In the genomic region with DNA sequence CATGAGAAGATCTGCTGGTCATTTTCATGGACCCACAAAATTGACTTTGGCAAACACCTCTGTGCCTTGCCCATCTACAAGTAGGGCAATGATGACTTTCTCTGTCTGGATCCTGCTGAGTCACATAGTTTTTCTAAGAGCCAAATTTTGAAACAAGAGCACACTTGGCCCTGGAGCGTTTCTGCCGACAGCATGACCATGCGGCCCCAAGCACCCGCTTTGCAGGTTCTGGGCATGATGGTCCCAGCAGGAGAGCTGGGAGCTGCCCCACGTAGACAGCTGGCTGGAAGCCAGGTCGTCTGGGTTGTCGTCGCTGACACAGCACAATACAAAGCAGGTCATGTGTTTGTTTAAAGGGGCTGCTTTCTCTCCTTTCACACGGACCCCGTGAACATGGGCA, we compare ENCODE assay signal across 15 cellular contexts.
DNase-seq lines count a peak whose midpoint lies in the region; ATAC-seq, FAIRE-seq and TF ChIP-seq lines count a peak whose summit lies in the region.
"Had no signal": no experiment of that assay in that cellular context is flagged by ENCODE, and none has a peak within 500 bp of the region (broad histone marks: within the 10 kb centered on the region; RNA-seq: fewer than 3 reads in every experiment).

No MANE protein-coding gene starts in this region.

- H3K9me1 ChIP-seq in IMR-90 (ENCODE audit: insufficient read depth, low read length), result peaks cover 13% of the 10 kb centered on the region; the same call in 1 of the 2 replicates

- H4K20me1 ChIP-seq in IMR-90 (ENCODE audit: insufficient read depth, low read length), result no peaks in the 10 kb centered on the region

- no peak overlapping the region for H2BK120ac ChIP-seq in IMR-90 (ENCODE audit: low read depth, low read length)

- H3K4me1 Mint-ChIP-seq in CD4-positive, alpha-beta T cell (ENCODE audit: low read depth), result no peaks in the 10 kb centered on the region

- no peak overlapping the region for H3K9ac ChIP-seq in IMR-90 (ENCODE audit: low read depth, low read length)

- CTCF ChIA-PET in IMR-90 (lab: Yijun Ruan, JAX), result no interaction called here
- CTCF ChIA-PET in CD4-positive, alpha-beta T cell (lab: Charles Lee), result no interaction called here

- no peak overlapping the region for H3K14ac ChIP-seq in IMR-90 (replicated peaks; ENCODE audit: low read depth, low read length)

- DNase-seq in AG20443 (ENCODE audit: low spot score) (peak; percentile 79), IMR-90 (peak; percentile 20), amniotic epithelial cell (ENCODE audit: low read depth) (peak; percentile 6), left lung (peak in 1 of 2 donors; percentile 61), small intestine (no peak), hypothalamus (lab: John Stamatoyannopoulos, UW) (no peak)
- DNase-seq in CD4-positive, alpha-beta T cell, result no peak
- DNase-seq: amygdala; CD4-positive, CD25-positive, alpha-beta regulatory T cell; effector memory CD8-positive, alpha-beta T cell; NK-92 treated with Interleukin-12 subunit alpha and Interleukin-12 subunit beta, amount 100 ng/mL, for 24 hours; stimulated activated CD4-positive, alpha-beta T cell treated with anti-CD3 and anti-CD28 coated beads, Interleukin-2, amount 100 ng/mL, for 48 hours; stimulated activated naive CD4-positive, alpha-beta T cell; SW 1271 had no signal

- H4K91ac ChIP-seq in IMR-90 (ENCODE audit: insufficient read depth, low read depth, low read length), result peak overlapping the region; percentile 15; the same call in 1 of the 2 replicates

- TF ChIP-seq RAD21 in IMR-90 (IDR thresholded peaks at IDR 0.05; ENCODE audit: low read length), result no peak

- no peak overlapping the region for H3K4me3 Mint-ChIP-seq in CD4-positive, alpha-beta T cell
- H3K4me3 Mint-ChIP-seq: CD4-positive, CD25-positive, alpha-beta regulatory T cell; effector memory CD8-positive, alpha-beta T cell had no signal

- no peaks in the 10 kb centered on the region for H3K36me3 ChIP-seq in IMR-90 (ENCODE audit: control insufficient read depth, insufficient read depth, low read length)
- no peaks in the 10 kb centered on the region for H3K36me3 ChIP-seq in left lung
- no peaks in the 10 kb centered on the region for H3K36me3 ChIP-seq in small intestine (ENCODE audit: control insufficient read depth in 2 of 2, insufficient read depth in 2 of 2, low read length in 2 of 2)

- intact Hi-C loops in IMR-90 (cut with micrococcal nuclease), result no loop called here
- intact Hi-C loops in left lung (cut with DNase I), result no loop called here
- intact Hi-C loops in CD4-positive, alpha-beta T cell (cut with DNase I, micrococcal nuclease), result no loop called here

- no peak overlapping the region for H4K5ac ChIP-seq in IMR-90 (ENCODE audit: low read depth, low read length)

- H3K9me3 Mint-ChIP-seq in CD4-positive, alpha-beta T cell, result no peaks in the 10 kb centered on the region
- H3K9me3 Mint-ChIP-seq: CD4-positive, CD25-positive, alpha-beta regulatory T cell; effector memory CD8-positive, alpha-beta T cell had no signal

- no TSS peak for BruUV-seq in IMR-90 (replicated peaks; lab: Mats Ljungman, UMichigan)

- peaks cover 10% of the 10 kb centered on the region for H3K4me1 ChIP-seq in IMR-90 (ENCODE audit: control insufficient read depth, insufficient read depth, low read length)
- H3K4me1 ChIP-seq in left lung, result peaks cover 3 to 4% of the 10 kb centered on the region in 2 donors
- no peaks in the 10 kb centered on the region for H3K4me1 ChIP-seq in small intestine (ENCODE audit: control insufficient read depth in 2 of 2, insufficient read depth in 1 of 2, low read depth in 1 of 2, low read length in 1 of 2)

- dilution Hi-C loops in IMR-90 (cut with HindIII; ENCODE audit: low sequenced_read_pairs, unreplicated experiment), result no loop called here

- H3K79me1 ChIP-seq in IMR-90 (ENCODE audit: low read depth in 1 of 2, low read length in 2 of 2), result no peaks in the 10 kb centered on the region

- H3K23ac ChIP-seq in IMR-90 (ENCODE audit: low read depth, low read length), result no peak overlapping the region

- no peak overlapping the region for H3K4me2 ChIP-seq in IMR-90 (ENCODE audit: low read depth, low read length)

- no peak overlapping the region for H2BK15ac ChIP-seq in IMR-90 (ENCODE audit: low read depth, low read length)

- no peak for FAIRE-seq in small intestine (lab: Jason Lieb, UNC)

- H3K27ac ChIP-seq in IMR-90 (ENCODE audit: insufficient read depth, low read length), result no peak overlapping the region
- H3K27ac ChIP-seq in left lung, result no peak overlapping the region
- no peak overlapping the region for H3K27ac ChIP-seq in small intestine (ENCODE audit: low read depth in 1 of 2, low read length in 1 of 2)
- H3K27ac ChIP-seq in CD4-positive, alpha-beta T cell (ENCODE audit: low read depth, low read length), result no peak overlapping the region

- peak overlapping the region; percentile 43; the same call in 1 of the 2 replicates for H2AK5ac ChIP-seq in IMR-90 (ENCODE audit: low read depth, low read length)

- no peak overlapping the region for H3K27ac Mint-ChIP-seq in CD4-positive, alpha-beta T cell
- H3K27ac Mint-ChIP-seq: CD4-positive, CD25-positive, alpha-beta regulatory T cell had no signal

- ATAC-seq in IMR-90 (ENCODE audit: low read depth) (no peak; the same call in 1 of the 2 replicates), left lung (peak; percentile 57), GM21526 (IDR thresholded peaks at IDR 0.05; ENCODE audit: low FRiP score, unreplicated experiment) (no peak)
- no peak for ATAC-seq in CD4-positive, alpha-beta T cell (ENCODE audit: poor library complexity)
- ATAC-seq: effector memory CD8-positive, alpha-beta T cell had no signal

- H3K4me3 ChIP-seq in IMR-90 (ENCODE audit: insufficient read depth, low read depth, low read length) (no peak overlapping the region), left lung (no peak overlapping the region), small intestine (ENCODE audit: low read depth in 1 of 2, low read length in 2 of 2) (no peak overlapping the region)

- H2AFZ ChIP-seq in IMR-90 (replicated peaks; ENCODE audit: low read length, poor library complexity), result peak overlapping the region; percentile 44

- H3K36me3 Mint-ChIP-seq in CD4-positive, alpha-beta T cell (ENCODE audit: low read depth), result no peaks in the 10 kb centered on the region
- H3K36me3 Mint-ChIP-seq: CD4-positive, CD25-positive, alpha-beta regulatory T cell had no signal

- TF ChIP-seq POLR2A in IMR-90 (IDR thresholded peaks at IDR 0.05; ENCODE audit: low read depth, low read length), result no peak

- H3K4ac ChIP-seq in IMR-90 (ENCODE audit: low read depth, low read length), result peak overlapping the region; percentile 14; the same call in 1 of the 2 replicates

- H3K9me3 ChIP-seq in IMR-90 (ENCODE audit: control insufficient read depth, insufficient read depth, low read length) (no peaks in the 10 kb centered on the region), left lung (no peaks in the 10 kb centered on the region), small intestine (ENCODE audit: control insufficient read depth, low read depth) (no peaks in the 10 kb centered on the region)
- no peaks in the 10 kb centered on the region for H3K9me3 ChIP-seq in CD4-positive, alpha-beta T cell (ENCODE audit: control insufficient read depth, low read length)

- H3K56ac ChIP-seq in IMR-90 (ENCODE audit: extremely low read depth, insufficient read depth, low read length), result no peak overlapping the region

- H2AK9ac ChIP-seq in IMR-90 (replicated peaks; ENCODE audit: low read depth, low read length, poor library complexity), result no peak overlapping the region

- in situ Hi-C loops in IMR-90 (cut with MboI; ENCODE audit: low sequenced_read_pairs), result no loop called here

- no peak overlapping the region for H3K18ac ChIP-seq in IMR-90 (ENCODE audit: low read depth, low read length)

- no peak overlapping the region for H2BK20ac ChIP-seq in IMR-90 (ENCODE audit: low read depth, low read length)

- no peak overlapping the region for H2BK5ac ChIP-seq in IMR-90 (ENCODE audit: low read depth, low read length, poor library complexity, severe bottlenecking)

- H3K27me3 ChIP-seq in IMR-90 (ENCODE audit: control insufficient read depth, insufficient read depth, low read length) (no peaks in the 10 kb centered on the region), left lung (peaks cover 0 to 41% of the 10 kb centered on the region in 2 donors), small intestine (ENCODE audit: control insufficient read depth in 2 of 2, insufficient read depth in 2 of 2, low read length in 2 of 2) (peaks cover 0 to 4% of the 10 kb centered on the region in 2 donors)
- H3K27me3 ChIP-seq in CD4-positive, alpha-beta T cell (ENCODE audit: control insufficient read depth, insufficient read depth, low read length), result peaks cover 13% of the 10 kb centered on the region

- 47% methylated on average over 2 of the region's 10 CpGs; no CpG with 5 or more reads in 1 of the 2 experiments for WGBS in IMR-90 (ENCODE audit: extremely low coverage in 2 of 2, insufficient read length in 1 of 2), 2 experiments
- 67 to 68% (median 67%) methylated on average over 10 of the region's 10 CpGs for WGBS in small intestine, 3 donors

- H4K8ac ChIP-seq in IMR-90 (ENCODE audit: low read depth in 2 of 2, low read length in 2 of 2), result no peak overlapping the region

- POLR2A ChIA-PET in IMR-90 (lab: Charles Lee; ENCODE audit: unreplicated experiment), result no interaction called here
- POLR2A ChIA-PET in CD4-positive, alpha-beta T cell (lab: Charles Lee), result no interaction called here

- peaks cover 16% of the 10 kb centered on the region for H3K27me3 Mint-ChIP-seq in CD4-positive, alpha-beta T cell

- no peak for TF ChIP-seq CTCF in IMR-90 (conservative IDR thresholded peaks at IDR 0.05; ENCODE audit: low read depth, low read length)
- TF ChIP-seq CTCF in left lung (IDR thresholded peaks at IDR 0.05), result no peak
- TF ChIP-seq CTCF in CD4-positive, alpha-beta T cell (IDR thresholded peaks at IDR 0.05), result no peak

TF ChIP-seq in IMR-90, 13 proteins besides CTCF, POLR2A, EP300 and RAD21:
- TF ChIP-seq MAFK (IDR thresholded peaks at IDR 0.05; ENCODE audit: low read depth, low read length) (peak; percentile 34; the same call in 1 of the 2 replicates), USF2 (IDR thresholded peaks at IDR 0.05; ENCODE audit: low read depth, low read length) (no peak)
TF ChIP-seq in IMR-90: peak in this region for 1.

Comparison
In these comparisons a context has a peak if more than half of its experiments do, and no peak if none do; other contexts are left out.
1. DNase-seq: peak in AG20443 (single experiment), IMR-90 (single experiment) and amniotic epithelial cell (single experiment); none in small intestine (single experiment), hypothalamus (0 of 51) and CD4-positive, alpha-beta T cell (0 of 10).